Comparison of ENCODE assay signal across 1 cellular context in genomic region chr22:46147471-46148267, GRCh38.
TF ChIP-seq lines count a peak whose summit lies in the region.

No MANE protein-coding gene starts in this region.

TF ChIP-seq in HepG2, 621 proteins besides CTCF, POLR2A, EP300 and RAD21 (continued from another document and continues in another):
- TF ChIP-seq ZNF704 (CRISPR knock-in tag; IDR thresholded peaks at IDR 0.05; ENCODE audit: borderline replicate concordance), result no peak
- TF ChIP-seq ZNF768 (CRISPR knock-in tag; IDR thresholded peaks at IDR 0.05), result no peak
- TF ChIP-seq PTBP1 (IDR thresholded peaks at IDR 0.05; ENCODE audit: low read depth, low read length, poor library complexity, severe bottlenecking), result no peak
- TF ChIP-seq HOXA3 (CRISPR knock-in tag; IDR thresholded peaks at IDR 0.05), result peak; percentile 85
- TF ChIP-seq TFAP4 (IDR thresholded peaks at IDR 0.05; ENCODE audit: borderline replicate concordance, low read depth), result peak; percentile 96
- TF ChIP-seq ZNF34 (CRISPR knock-in tag; IDR thresholded peaks at IDR 0.05; ENCODE audit: borderline replicate concordance), result no peak
- TF ChIP-seq KAT2B (IDR thresholded peaks at IDR 0.05; ENCODE audit: borderline replicate concordance, low read depth, low read length), result no peak
- TF ChIP-seq HDAC1 (CRISPR knock-in tag; IDR thresholded peaks at IDR 0.05), result peak; percentile 87
- no peak for TF ChIP-seq TCF12 (IDR thresholded peaks at IDR 0.05)
- TF ChIP-seq TCF12 (CRISPR knock-in tag; IDR thresholded peaks at IDR 0.05), result no peak
- no peak for TF ChIP-seq ZNF740 (CRISPR knock-in tag; IDR thresholded peaks at IDR 0.05)
- peak; percentile 56; the same call in 1 of the 2 replicates for TF ChIP-seq KDM5B (CRISPR knock-in tag; IDR thresholded peaks at IDR 0.05; ENCODE audit: borderline replicate concordance)
- TF ChIP-seq BRD4 (CRISPR knock-in tag; IDR thresholded peaks at IDR 0.05), result no peak; the same call in 1 of the 2 replicates
- no peak for TF ChIP-seq ZFP41 (CRISPR knock-in tag; IDR thresholded peaks at IDR 0.05; ENCODE audit: borderline replicate concordance)
- 0 out of 2 replicates have a peak, but pooled peaks have one; percentile 52 for TF ChIP-seq FOXK1 (CRISPR knock-in tag; IDR thresholded peaks at IDR 0.05; ENCODE audit: borderline replicate concordance, low read depth)
- peak; percentile 51 for TF ChIP-seq MEF2D (CRISPR knock-in tag; IDR thresholded peaks at IDR 0.05)
- TF ChIP-seq SRSF4 (IDR thresholded peaks at IDR 0.05; ENCODE audit: low read depth, low read length, poor library complexity, severe bottlenecking), result no peak
- TF ChIP-seq SIX4 (CRISPR knock-in tag; IDR thresholded peaks at IDR 0.05), result no peak
- TF ChIP-seq ARID3A (IDR thresholded peaks at IDR 0.05; ENCODE audit: low read depth, low read length), result no peak
- TF ChIP-seq DNMT3B (CRISPR knock-in tag; conservative IDR thresholded peaks at IDR 0.05), result no peak
- no peak; the same call in 1 of the 2 replicates for TF ChIP-seq ZNF691 (CRISPR knock-in tag; IDR thresholded peaks at IDR 0.05; ENCODE audit: borderline replicate concordance, low read depth)
- 0 out of 2 replicates have a peak, but pooled peaks have one; percentile 50 for TF ChIP-seq CENPBD1 (CRISPR knock-in tag; IDR thresholded peaks at IDR 0.05; ENCODE audit: borderline replicate concordance, low read depth)
- peak; percentile 78; the same call in 1 of the 2 replicates for TF ChIP-seq ZNF703 (CRISPR knock-in tag; IDR thresholded peaks at IDR 0.05; ENCODE audit: borderline replicate concordance)
- no peak for TF ChIP-seq TOPORS (CRISPR knock-in tag; IDR thresholded peaks at IDR 0.05)
- TF ChIP-seq SCMH1 (CRISPR knock-in tag; IDR thresholded peaks at IDR 0.05; ENCODE audit: borderline replicate concordance), result no peak
- TF ChIP-seq ZBTB38 (CRISPR knock-in tag; IDR thresholded peaks at IDR 0.05), result no peak
- 0 out of 2 replicates have a peak, but pooled peaks have one; percentile 66 for TF ChIP-seq ZIK1 (CRISPR knock-in tag; IDR thresholded peaks at IDR 0.05; ENCODE audit: borderline replicate concordance, low read depth)
- TF ChIP-seq PAWR (CRISPR knock-in tag; IDR thresholded peaks at IDR 0.05; ENCODE audit: borderline replicate concordance), result no peak
- TF ChIP-seq ZNF792 (CRISPR knock-in tag; IDR thresholded peaks at IDR 0.05), result no peak
- peak; percentile 82; the same call in 1 of the 2 replicates for TF ChIP-seq ARNTL (CRISPR knock-in tag; IDR thresholded peaks at IDR 0.05)
- TF ChIP-seq TP53 (CRISPR knock-in tag; conservative IDR thresholded peaks at IDR 0.05), result no peak
- TF ChIP-seq IRF9 (CRISPR knock-in tag; IDR thresholded peaks at IDR 0.05; ENCODE audit: borderline replicate concordance), result no peak
- TF ChIP-seq ZNF318 (CRISPR knock-in tag; IDR thresholded peaks at IDR 0.05), result peak; percentile 57; the same call in 1 of the 2 replicates
- TF ChIP-seq TIGD3 (CRISPR knock-in tag; IDR thresholded peaks at IDR 0.05; ENCODE audit: borderline replicate concordance), result no peak
- peak; percentile 85 for TF ChIP-seq ARID4A (CRISPR knock-in tag; IDR thresholded peaks at IDR 0.05; ENCODE audit: borderline replicate concordance)
- no peak for TF ChIP-seq DR1 (CRISPR knock-in tag; IDR thresholded peaks at IDR 0.05)
